In the genomic region with DNA sequence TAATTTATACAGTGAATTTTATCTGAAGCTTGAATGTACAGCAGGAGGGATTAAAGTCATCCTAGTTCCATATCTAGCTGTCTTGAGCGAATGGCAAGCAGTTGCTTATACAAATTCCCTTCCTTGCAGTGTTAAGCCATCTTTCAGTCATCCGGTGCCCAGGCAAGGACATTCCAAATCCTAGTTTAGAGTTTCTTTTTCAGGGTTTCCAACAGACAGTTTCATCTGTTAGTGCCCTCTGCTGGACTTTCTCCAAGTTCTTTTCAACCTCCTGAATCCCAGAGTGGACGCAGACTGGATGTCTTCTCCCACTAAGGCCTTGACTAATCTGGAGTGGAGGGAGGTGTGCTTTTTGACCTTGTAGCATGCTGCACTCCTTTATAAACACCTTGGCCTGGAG, we compare ENCODE assay signal across 8 cellular contexts. TPM values are rescaled to one million over a fixed set of nuclear protein-coding genes. Genes with fewer than 3 reads are reported as not detected.
DNase-seq lines count a peak whose midpoint lies in the region; ATAC-seq and TF ChIP-seq lines count a peak whose summit lies in the region.

No MANE protein-coding gene starts in this region.

- no peak overlapping the region for H3K4ac ChIP-seq in mesendoderm (ENCODE audit: low read depth, low read length)

- no peak for ATAC-seq in HG03139 (IDR thresholded peaks at IDR 0.05; ENCODE audit: unreplicated experiment)
- ATAC-seq in stimulated activated effector memory CD8-positive, alpha-beta T cell treated with anti-CD3 and anti-CD28 coated beads, Interleukin-12 subunit alpha, Interleukin-12 subunit beta, amount 100 ng/mL, for 72 hours = no peak

- peak overlapping the region; percentile 60 for H3K4me3 Mint-ChIP-seq in HFFc6
- H3K4me3 Mint-ChIP-seq in activated T-helper 1 cell treated with anti-CD3 and anti-CD28 coated beads, Interleukin-12 subunit alpha, Interleukin-12 subunit beta, Interleukin-2, Interleukin-4 antibody, amounts not matched to agents 30 ng/mL and 10 ng/mL and 1 ng/mL, durations not matched to agents 14 hours and 24 hours and 36 hours = no peak overlapping the region
- H3K4me3 Mint-ChIP-seq in stimulated activated effector memory CD8-positive, alpha-beta T cell treated with anti-CD3 and anti-CD28 coated beads, Interleukin-12 subunit alpha, Interleukin-12 subunit beta, amount 100 ng/mL, for 72 hours = no peak overlapping the region

- peaks cover 83% of the 10 kb centered on the region for H3K4me1 Mint-ChIP-seq in HFFc6 (ENCODE audit: low read depth)
- peaks cover 74% of the 10 kb centered on the region for H3K4me1 Mint-ChIP-seq in activated T-helper 1 cell treated with anti-CD3 and anti-CD28 coated beads, Interleukin-12 subunit alpha, Interleukin-12 subunit beta, Interleukin-2, Interleukin-4 antibody, amounts not matched to agents 30 ng/mL and 10 ng/mL and 1 ng/mL, durations not matched to agents 14 hours and 24 hours and 36 hours (ENCODE audit: low read depth)
- H3K4me1 Mint-ChIP-seq in stimulated activated effector memory CD8-positive, alpha-beta T cell treated with anti-CD3 and anti-CD28 coated beads, Interleukin-12 subunit alpha, Interleukin-12 subunit beta, amount 100 ng/mL, for 72 hours = peaks cover 26% of the 10 kb centered on the region

- no peak overlapping the region for H4K5ac ChIP-seq in mesendoderm (ENCODE audit: low read length)

- no peak overlapping the region for H2BK15ac ChIP-seq in mesendoderm (replicated peaks; ENCODE audit: low read depth)

- H3K27me3 ChIP-seq in mesendoderm (ENCODE audit: insufficient read depth, low read length, poor library complexity) = no peaks in the 10 kb centered on the region

- no peak overlapping the region for H2BK120ac ChIP-seq in mesendoderm (ENCODE audit: low read depth, low read length)

- H3K4me1 ChIP-seq in mesendoderm (ENCODE audit: control insufficient read depth, low read depth, low read length) = peaks cover 2% of the 10 kb centered on the region

- H3K27me3 Mint-ChIP-seq in HFFc6 (ENCODE audit: insufficient read depth) = peaks cover 4% of the 10 kb centered on the region; the same call in 1 of the 2 replicates
- no peaks in the 10 kb centered on the region for H3K27me3 Mint-ChIP-seq in activated T-helper 1 cell treated with anti-CD3 and anti-CD28 coated beads, Interleukin-12 subunit alpha, Interleukin-12 subunit beta, Interleukin-2, Interleukin-4 antibody, amounts not matched to agents 30 ng/mL and 10 ng/mL and 1 ng/mL, durations not matched to agents 14 hours and 24 hours and 36 hours (ENCODE audit: insufficient read depth)

- peaks cover 7% of the 10 kb centered on the region for H3K79me1 ChIP-seq in mesendoderm (ENCODE audit: low read length)

- H2AK5ac ChIP-seq in mesendoderm (ENCODE audit: low read length) = no peak overlapping the region

- peak overlapping the region; percentile 58 for H3K56ac ChIP-seq in mesendoderm (ENCODE audit: low read length)

- WGBS in mesendoderm (ENCODE audit: extremely low coverage, insufficient coverage, low lambda C conversion rate) = no CpG with 5 or more reads among the region's 3 CpGs

- H3K4me3 ChIP-seq in mesendoderm (ENCODE audit: low read length) = no peak overlapping the region

- no peak overlapping the region for H4K8ac ChIP-seq in mesendoderm (ENCODE audit: low read depth, low read length)

- H3K79me2 ChIP-seq in mesendoderm (ENCODE audit: control insufficient read depth, insufficient read depth, low read length) = no peaks in the 10 kb centered on the region

- peaks cover 29% of the 10 kb centered on the region for H3K36me3 Mint-ChIP-seq in HFFc6 (ENCODE audit: low read depth)
- H3K36me3 Mint-ChIP-seq in activated T-helper 1 cell treated with anti-CD3 and anti-CD28 coated beads, Interleukin-12 subunit alpha, Interleukin-12 subunit beta, Interleukin-2, Interleukin-4 antibody, amounts not matched to agents 30 ng/mL and 10 ng/mL and 1 ng/mL, durations not matched to agents 14 hours and 24 hours and 36 hours (ENCODE audit: low read depth) = peaks cover 20% of the 10 kb centered on the region
- peaks cover 5% of the 10 kb centered on the region for H3K36me3 Mint-ChIP-seq in stimulated activated effector memory CD8-positive, alpha-beta T cell treated with anti-CD3 and anti-CD28 coated beads, Interleukin-12 subunit alpha, Interleukin-12 subunit beta, amount 100 ng/mL, for 72 hours

- intact Hi-C loops in activated T-helper 1 cell treated with anti-CD3 and anti-CD28 coated beads, Interleukin-12 subunit alpha, Interleukin-12 subunit beta, Interleukin-2, Interleukin-4 antibody, amounts not matched to agents 30 ng/mL and 10 ng/mL and 1 ng/mL, durations not matched to agents 14 hours and 24 hours and 36 hours (cut with micrococcal nuclease) = no loop called here

- H3K9ac ChIP-seq in mesendoderm (ENCODE audit: low read length) = peak overlapping the region; percentile 32

- no peaks in the 10 kb centered on the region for H3K36me3 ChIP-seq in mesendoderm (ENCODE audit: control insufficient read depth, insufficient read depth, low read length)

- peak; percentile 73 for TF ChIP-seq CTCF in HFFc6 (IDR thresholded peaks at IDR 0.05)

- no peaks in the 10 kb centered on the region for H3K9me3 Mint-ChIP-seq in HFFc6
- H3K9me3 Mint-ChIP-seq in activated T-helper 1 cell treated with anti-CD3 and anti-CD28 coated beads, Interleukin-12 subunit alpha, Interleukin-12 subunit beta, Interleukin-2, Interleukin-4 antibody, amounts not matched to agents 30 ng/mL and 10 ng/mL and 1 ng/mL, durations not matched to agents 14 hours and 24 hours and 36 hours = no peaks in the 10 kb centered on the region
- H3K9me3 Mint-ChIP-seq in stimulated activated effector memory CD8-positive, alpha-beta T cell treated with anti-CD3 and anti-CD28 coated beads, Interleukin-12 subunit alpha, Interleukin-12 subunit beta, amount 100 ng/mL, for 72 hours = no peaks in the 10 kb centered on the region

- H3K4me2 ChIP-seq in mesendoderm (ENCODE audit: low read length) = no peak overlapping the region

- no peak overlapping the region for H3K27ac ChIP-seq in mesendoderm (ENCODE audit: low read depth, low read length)

- H3K27ac Mint-ChIP-seq in HFFc6 = peak overlapping the region; percentile 97
- peak overlapping the region; percentile 63 for H3K27ac Mint-ChIP-seq in activated T-helper 1 cell treated with anti-CD3 and anti-CD28 coated beads, Interleukin-12 subunit alpha, Interleukin-12 subunit beta, Interleukin-2, Interleukin-4 antibody, amounts not matched to agents 30 ng/mL and 10 ng/mL and 1 ng/mL, durations not matched to agents 14 hours and 24 hours and 36 hours
- no peak overlapping the region for H3K27ac Mint-ChIP-seq in stimulated activated effector memory CD8-positive, alpha-beta T cell treated with anti-CD3 and anti-CD28 coated beads, Interleukin-12 subunit alpha, Interleukin-12 subunit beta, amount 100 ng/mL, for 72 hours

- H2BK5ac ChIP-seq in mesendoderm (ENCODE audit: low read length) = no peak overlapping the region

- DNase-seq in DMS79 (lab: John Stamatoyannopoulos, UW) = peak; percentile 23
- DNase-seq in HFFc6 = peak; percentile 54
- no peak for DNase-seq in activated T-helper 1 cell treated with anti-CD3 and anti-CD28 coated beads, Interleukin-12 subunit alpha, Interleukin-12 subunit beta, Interleukin-2, Interleukin-4 antibody, amounts not matched to agents 30 ng/mL and 10 ng/mL and 1 ng/mL, durations not matched to agents 14 hours and 24 hours and 36 hours (ENCODE audit: low spot score)
- peak; percentile 71 for DNase-seq in mesendoderm
- DNase-seq in RPMI8226 = no peak
- DNase-seq in activated gamma-delta T cell treated with Interleukin-2 at 50 U/mL for 16 hours = no peak
- DNase-seq in stimulated activated effector memory CD8-positive, alpha-beta T cell treated with anti-CD3 and anti-CD28 coated beads, Interleukin-12 subunit alpha, Interleukin-12 subunit beta, amount 100 ng/mL, for 72 hours (ENCODE audit: low spot score in 2 of 2) = no peak

- no peak overlapping the region for H3K23ac ChIP-seq in mesendoderm (ENCODE audit: low read length)

- no peak overlapping the region for H3K18ac ChIP-seq in mesendoderm (ENCODE audit: low read length)

RNA-seq across cellular contexts. Expression of gene GRAMD1B, which starts 45.4 kb away (rescaled TPM):
- 10 to 100 TPM; 46.1 to 54.5 (median 51.3) TPM for total RNA-seq in HFFc6 (2021; fragmentation: NEBNext Ultra II Directional; extraction: Animal tissue kit (Norgen Biotek cat#: 25700))
- 154 and 155 TPM in 2 replicates for total RNA-seq in activated T-helper 1 cell treated with anti-CD3 and anti-CD28 coated beads, Interleukin-12 subunit alpha, Interleukin-12 subunit beta, Interleukin-2, Interleukin-4 antibody, amounts not matched to agents 30 ng/mL and 10 ng/mL and 1 ng/mL, durations not matched to agents 14 hours and 24 hours and 36 hours
- polyA plus RNA-seq in mesendoderm (2013, experiment 1 of 2) = 5.0 TPM
- 5.0 TPM for polyA plus RNA-seq in mesendoderm (2013, experiment 2 of 2)

Comparison
In these comparisons a context has a peak if more than half of its experiments do, and no peak if none do; other contexts are left out.
1. DNase-seq: peak in DMS79 (single experiment), HFFc6 (single experiment) and mesendoderm (single experiment); none in activated T-helper 1 cell treated with anti-CD3 and anti-CD28 coated beads, Interleukin-12 subunit alpha, Interleukin-12 subunit beta, Interleukin-2, Interleukin-4 antibody, amounts not matched to agents 30 ng/mL and 10 ng/mL and 1 ng/mL, durations not matched to agents 14 hours and 24 hours and 36 hours (single experiment), RPMI8226 (single experiment), activated gamma-delta T cell treated with Interleukin-2 at 50 U/mL for 16 hours (single experiment) and stimulated activated effector memory CD8-positive, alpha-beta T cell treated with anti-CD3 and anti-CD28 coated beads, Interleukin-12 subunit alpha, Interleukin-12 subunit beta, amount 100 ng/mL, for 72 hours (0 of 2).